In the genomic region with DNA sequence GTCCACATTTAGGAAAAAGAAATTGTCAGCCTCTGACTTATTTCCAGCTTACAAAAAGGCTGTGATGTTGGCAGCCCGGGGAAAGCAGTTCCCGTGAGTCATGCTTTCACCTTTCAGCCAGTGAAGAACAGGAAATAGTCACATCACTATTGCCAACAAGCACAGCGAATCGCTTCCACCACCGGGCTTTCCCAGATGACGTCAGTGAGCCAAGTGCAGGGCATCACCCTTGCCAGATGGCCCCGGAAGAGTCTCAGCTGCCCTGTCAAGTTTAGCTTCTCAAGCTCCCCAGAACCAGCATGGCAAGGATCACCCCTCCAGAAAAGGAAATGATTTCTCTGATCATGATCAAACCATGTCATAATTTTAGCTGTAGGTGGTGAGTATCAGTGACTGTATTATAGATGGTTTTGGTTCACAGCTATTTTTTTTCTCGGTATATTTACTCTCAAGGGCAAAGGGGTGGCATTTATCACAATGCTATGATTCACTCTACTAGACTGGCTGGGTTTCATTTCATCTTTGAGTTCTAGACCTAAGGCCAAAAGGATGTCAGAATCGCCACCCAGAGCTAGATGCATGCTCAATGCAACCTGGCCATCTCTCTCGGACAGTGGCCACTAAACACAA, we compare ENCODE assay signal across 8 cellular contexts. TPM values are rescaled to one million over a fixed set of nuclear protein-coding genes. Genes with fewer than 3 reads are reported as not detected.
DNase-seq lines count a peak whose midpoint lies in the region; ATAC-seq, FAIRE-seq and TF ChIP-seq lines count a peak whose summit lies in the region.

No MANE protein-coding gene starts in this region.

- H3K27ac ChIP-seq in A549 = peak overlapping the region; percentile 77 to 85

- peaks cover 37% of the 10 kb centered on the region for H3K4me1 ChIP-seq in A549

- peaks cover 23% of the 10 kb centered on the region for H3K4me1 Mint-ChIP-seq in activated CD8-positive, alpha-beta T cell treated with anti-CD3 and anti-CD28 coated beads, Interleukin-2, amount 10 ng/mL, durations not matched to agents 7 days and 5 days (ENCODE audit: low read depth)

- peak overlapping the region; percentile 22 for H3K4me3 Mint-ChIP-seq in activated CD8-positive, alpha-beta T cell treated with anti-CD3 and anti-CD28 coated beads, Interleukin-2, amount 10 ng/mL, durations not matched to agents 7 days and 5 days

- H3K27me3 Mint-ChIP-seq in activated CD8-positive, alpha-beta T cell treated with anti-CD3 and anti-CD28 coated beads, Interleukin-2, amount 10 ng/mL, durations not matched to agents 7 days and 5 days (ENCODE audit: low read depth) = no peaks in the 10 kb centered on the region

- DNase-seq in A549 (ENCODE audit: low read depth in 1 of 2, low spot score in 1 of 2) (peak; percentile 93 to 95), NCI-H510A (lab: John Stamatoyannopoulos, UW) (peak; percentile 84), middle frontal gyrus (ENCODE audit: extremely low spot score, low spot score) (peak; percentile 33)
- peak; percentile 92 for DNase-seq in activated CD8-positive, alpha-beta T cell treated with anti-CD3 and anti-CD28 coated beads, Interleukin-2, amount 10 ng/mL, durations not matched to agents 7 days and 5 days
- DNase-seq in effector CD4-positive, alpha-beta T cell = peak; percentile 88
- peak; percentile 94 for DNase-seq in stimulated activated CD8-positive, alpha-beta memory T cell treated with anti-CD3 and anti-CD28 coated beads, Interleukin-4, amount 100 ng/mL, for 48 hours

- H3K9me3 Mint-ChIP-seq in activated CD8-positive, alpha-beta T cell treated with anti-CD3 and anti-CD28 coated beads, Interleukin-2, amount 10 ng/mL, durations not matched to agents 7 days and 5 days (ENCODE audit: insufficient read depth) = no peaks in the 10 kb centered on the region

- H3K9me3 ChIP-seq in A549 = no peaks in the 10 kb centered on the region

- peak overlapping the region; percentile 78 for H3K4me2 ChIP-seq in A549

- no peak for TF ChIP-seq CTCF in A549 (IDR thresholded peaks at IDR 0.05)

- peak in 1 of 2 experiments; percentile 24; a peak in 2 of 5 replicates for TF ChIP-seq EP300 in A549 (IDR thresholded peaks at IDR 0.05)

- peaks cover 3% of the 10 kb centered on the region for H3K36me3 Mint-ChIP-seq in activated CD8-positive, alpha-beta T cell treated with anti-CD3 and anti-CD28 coated beads, Interleukin-2, amount 10 ng/mL, durations not matched to agents 7 days and 5 days (ENCODE audit: low read depth)

- TF ChIP-seq POLR2A in A549 (IDR thresholded peaks at IDR 0.05; ENCODE audit: low read length) = no peak

- ATAC-seq in A549 = peak; percentile 96 to 99
- peak; percentile 96 for ATAC-seq in GM18867 (IDR thresholded peaks at IDR 0.05; ENCODE audit: unreplicated experiment)
- peak; percentile 98 for ATAC-seq in HG03095 (IDR thresholded peaks at IDR 0.05; ENCODE audit: unreplicated experiment)
- peak; percentile 98 for ATAC-seq in activated CD8-positive, alpha-beta T cell treated with anti-CD3 and anti-CD28 coated beads, Interleukin-2, amount 10 ng/mL, durations not matched to agents 7 days and 5 days

- POLR2A ChIA-PET in A549 (lab: Yijun Ruan, JAX) = interaction anchor here (0.7 to 2.1 kb wide), 5 partner anchors 11 to 33 kb away, joined by 3 to 7 read pairs (median 5); a partner anchor contains a TSS
- POLR2A ChIA-PET in activated CD8-positive, alpha-beta T cell treated with anti-CD3 and anti-CD28 coated beads, Interleukin-2, amount 10 ng/mL, durations not matched to agents 7 days and 5 days (lab: Charles Lee) = interaction anchor here (0.9 to 1.3 kb wide), 5 partner anchors 11 to 63 kb away, joined by 3 to 7 read pairs (median 3); no protein-coding TSS in a partner anchor

- no peak for TF ChIP-seq RAD21 in A549 (conservative IDR thresholded peaks at IDR 0.05 in 1 of 2, IDR thresholded peaks at IDR 0.05 in 1 of 2)

- peak overlapping the region; percentile 28; the same call in 1 of the 3 replicates for H3K4me3 ChIP-seq in A549

- 3% methylated on average over 10 of the region's 10 CpGs for WGBS in A549 (ENCODE audit: missing lambda C conversion rate)

- H3K27ac Mint-ChIP-seq in activated CD8-positive, alpha-beta T cell treated with anti-CD3 and anti-CD28 coated beads, Interleukin-2, amount 10 ng/mL, durations not matched to agents 7 days and 5 days = peak overlapping the region; percentile 85

- CTCF ChIA-PET in A549 (lab: Yijun Ruan, JAX) = interaction anchor here (0.5 to 3.0 kb wide), 5 partner anchors 14 to 101 kb away, joined by 3 to 9 read pairs (median 5); no protein-coding TSS in a partner anchor
- CTCF ChIA-PET in activated CD8-positive, alpha-beta T cell treated with anti-CD3 and anti-CD28 coated beads, Interleukin-2, amount 10 ng/mL, durations not matched to agents 7 days and 5 days (lab: Charles Lee) = interaction anchor here (0.7 to 3.4 kb wide), 16 partner anchors 11 to 316 kb away, joined by 3 to 14 read pairs (median 4); no protein-coding TSS in a partner anchor

- no peak for FAIRE-seq in A549 (lab: Jason Lieb, UNC)

TF ChIP-seq in A549, 52 proteins besides CTCF, POLR2A, EP300 and RAD21 (continues in another document):
- TF ChIP-seq SREBF2 (IDR thresholded peaks at IDR 0.05) (no peak), FOSL2 (IDR thresholded peaks at IDR 0.05) (peak; percentile 21; the same call in 1 of the 2 replicates), FOSL2 (CRISPR knock-in tag; IDR thresholded peaks at IDR 0.05) (peak; percentile 92), KDM5A (IDR thresholded peaks at IDR 0.05) (no peak), CBX2 (IDR thresholded peaks at IDR 0.05; ENCODE audit: borderline replicate concordance, low read depth) (no peak), NPAS2 (CRISPR knock-in tag; IDR thresholded peaks at IDR 0.05; ENCODE audit: borderline replicate concordance) (no peak), KDM1A (IDR thresholded peaks at IDR 0.05; ENCODE audit: low read depth) (no peak), NR3C1 (IDR thresholded peaks at IDR 0.05) (no peak), ZFP36 (IDR thresholded peaks at IDR 0.05; ENCODE audit: borderline replicate concordance, partially characterized antibody) (no peak), RFX5 (IDR thresholded peaks at IDR 0.05) (0 out of 2 replicates have a peak, but pooled peaks have one; percentile 53), CBX8 (IDR thresholded peaks at IDR 0.05) (no peak), EHF (CRISPR knock-in tag; IDR thresholded peaks at IDR 0.05) (no peak), JUNB (IDR thresholded peaks at IDR 0.05) (peak; percentile 67), GATA3 (IDR thresholded peaks at IDR 0.05; ENCODE audit: borderline replicate concordance) (no peak), TFCP2L1 (CRISPR knock-in tag; IDR thresholded peaks at IDR 0.05) (no peak), BHLHE40 (IDR thresholded peaks at IDR 0.05; ENCODE audit: low read depth, low read length) (no peak), POLR2AphosphoS2 (conservative IDR thresholded peaks at IDR 0.05; ENCODE audit: low read length) (no peak), HOXA7 (CRISPR knock-in tag; IDR thresholded peaks at IDR 0.05) (no peak)
- TF ChIP-seq, protein P1, sequence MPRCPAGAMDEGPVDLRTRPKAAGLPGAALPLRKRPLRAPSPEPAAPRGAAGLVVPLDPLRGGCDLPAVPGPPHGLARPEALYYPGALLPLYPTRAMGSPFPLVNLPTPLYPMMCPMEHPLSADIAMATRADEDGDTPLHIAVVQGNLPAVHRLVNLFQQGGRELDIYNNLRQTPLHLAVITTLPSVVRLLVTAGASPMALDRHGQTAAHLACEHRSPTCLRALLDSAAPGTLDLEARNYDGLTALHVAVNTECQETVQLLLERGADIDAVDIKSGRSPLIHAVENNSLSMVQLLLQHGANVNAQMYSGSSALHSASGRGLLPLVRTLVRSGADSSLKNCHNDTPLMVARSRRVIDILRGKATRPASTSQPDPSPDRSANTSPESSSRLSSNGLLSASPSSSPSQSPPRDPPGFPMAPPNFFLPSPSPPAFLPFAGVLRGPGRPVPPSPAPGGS (IDR thresholded peaks at IDR 0.05) = no peak
- TF ChIP-seq, protein P2, sequence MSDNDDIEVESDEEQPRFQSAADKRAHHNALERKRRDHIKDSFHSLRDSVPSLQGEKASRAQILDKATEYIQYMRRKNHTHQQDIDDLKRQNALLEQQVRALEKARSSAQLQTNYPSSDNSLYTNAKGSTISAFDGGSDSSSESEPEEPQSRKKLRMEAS (IDR thresholded peaks at IDR 0.05) = 0 out of 2 replicates have a peak, but pooled peaks have one; percentile 46
- TF ChIP-seq, protein P3, sequence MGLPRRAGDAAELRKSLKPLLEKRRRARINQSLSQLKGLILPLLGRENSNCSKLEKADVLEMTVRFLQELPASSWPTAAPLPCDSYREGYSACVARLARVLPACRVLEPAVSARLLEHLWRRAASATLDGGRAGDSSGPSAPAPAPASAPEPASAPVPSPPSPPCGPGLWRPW (IDR thresholded peaks at IDR 0.05) = no peak
- TF ChIP-seq, protein P4, sequence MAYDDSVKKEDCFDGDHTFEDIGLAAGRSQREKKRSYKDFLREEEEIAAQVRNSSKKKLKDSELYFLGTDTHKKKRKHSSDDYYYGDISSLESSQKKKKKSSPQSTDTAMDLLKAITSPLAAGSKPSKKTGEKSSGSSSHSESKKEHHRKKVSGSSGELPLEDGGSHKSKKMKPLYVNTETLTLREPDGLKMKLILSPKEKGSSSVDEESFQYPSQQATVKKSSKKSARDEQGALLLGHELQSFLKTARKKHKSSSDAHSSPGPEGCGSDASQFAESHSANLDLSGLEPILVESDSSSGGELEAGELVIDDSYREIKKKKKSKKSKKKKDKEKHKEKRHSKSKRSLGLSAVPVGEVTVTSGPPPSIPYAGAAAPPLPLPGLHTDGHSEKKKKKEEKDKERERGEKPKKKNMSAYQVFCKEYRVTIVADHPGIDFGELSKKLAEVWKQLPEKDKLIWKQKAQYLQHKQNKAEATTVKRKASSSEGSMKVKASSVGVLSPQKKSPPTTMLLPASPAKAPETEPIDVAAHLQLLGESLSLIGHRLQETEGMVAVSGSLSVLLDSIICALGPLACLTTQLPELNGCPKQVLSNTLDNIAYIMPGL (CRISPR knock-in tag; IDR thresholded peaks at IDR 0.05; ENCODE audit: borderline replicate concordance) = no peak

RNA-seq across cellular contexts. Expression of a gene that starts 32.9 kb away (rescaled TPM):
- polyA plus RNA-seq in A549 (2011; rRNA removed) = 10.9 and 11.7 TPM in 2 replicates
- polyA plus RNA-seq in A549 (2012; cell fraction: cytosol; rRNA removed) = 1.9 and 2.1 TPM in 2 replicates
- polyA plus RNA-seq in A549 (2012; cell fraction: nucleus; rRNA removed) = 1.00 and 1.5 TPM in 2 replicates
- 4.7 to 4.8 TPM (median 4.7 TPM) in 3 replicates for polyA plus RNA-seq in A549 (2017; fragmentation: RNase III; extraction: RNeasy Plus Mini Kit Qiagen cat#74134 plus additional on column Dnase treatment)
- 9.8 and 9.9 TPM in 2 replicates for polyA minus RNA-seq in A549 (2011; rRNA and poly(A)+ RNA removed)
- 1 to 10 TPM in 1 of 2 experiments, under 1 TPM in 1; 0.86 to 1.4 TPM for total RNA-seq in activated CD8-positive, alpha-beta T cell treated with anti-CD3 and anti-CD28 coated beads, Interleukin-2, amount 10 ng/mL, durations not matched to agents 7 days and 5 days

Comparison
In these comparisons a context has a peak if more than half of its experiments do, and no peak if none do; other contexts are left out.
1. Peak in every context shown above with its lines: DNase-seq, ATAC-seq, H3K4me3 ChIP-seq and H3K27ac ChIP-seq.
2. DNase-seq: peak in every context shown above with its lines; median percentile 94 in A549; 94 in stimulated activated CD8-positive, alpha-beta memory T cell treated with anti-CD3 and anti-CD28 coated beads, Interleukin-4, amount 100 ng/mL, for 48 hours; 92 in activated CD8-positive, alpha-beta T cell treated with anti-CD3 and anti-CD28 coated beads, Interleukin-2, amount 10 ng/mL, durations not matched to agents 7 days and 5 days; 88 in effector CD4-positive, alpha-beta T cell; 84 in NCI-H510A; 33 in middle frontal gyrus.